14 cellular contexts compared by ENCODE assay signal in genomic region chr19:41616785-41617621, GRCh38. TPM values are rescaled to one million over a fixed set of nuclear protein-coding genes. Genes with fewer than 3 reads are reported as not detected.
A peak's percentile ranks its signal among the peaks of the same experiment; 100 is the strongest.
DNase-seq lines count a peak whose midpoint lies in the region; ATAC-seq, FAIRE-seq and TF ChIP-seq lines count a peak whose summit lies in the region.
"Had no signal": no experiment of that assay in that cellular context is flagged by ENCODE, and none has a peak within 500 bp of the region (broad histone marks: within the 10 kb centered on the region; RNA-seq: fewer than 3 reads in every experiment).

No MANE protein-coding gene starts in this region.

- no peaks in the 10 kb centered on the region for H3K36me3 ChIP-seq in HEK293 (ENCODE audit: control insufficient read depth in 2 of 2, insufficient read depth in 1 of 2, low read length in 2 of 2)
- no peaks in the 10 kb centered on the region for H3K36me3 ChIP-seq in sigmoid colon
- H3K36me3 ChIP-seq: lower lobe of right lung had no signal

- POLR2A ChIA-PET in A549 (lab: Yijun Ruan, JAX) = no interaction called here
- POLR2A ChIA-PET in HEK293 (lab: Yijun Ruan, JAX) = no interaction called here
- POLR2A ChIA-PET in RWPE1 (lab: Yijun Ruan, JAX; ENCODE audit: low non-redundant PET) = no interaction called here

- intact Hi-C loops in sigmoid colon (cut with DNase I) = no loop called here

- TF ChIP-seq EP300 in A549 (IDR thresholded peaks at IDR 0.05) = no peak
- no peak for TF ChIP-seq EP300 in sigmoid colon (IDR thresholded peaks at IDR 0.05)

- H3K4me2 ChIP-seq in A549 = no peak overlapping the region

- TF ChIP-seq CTCF in A549 (IDR thresholded peaks at IDR 0.05) (no peak), HEK293 (tag by site-specific recombination; IDR thresholded peaks at IDR 0.05) (no peak), RWPE1 (conservative IDR thresholded peaks at IDR 0.05; ENCODE audit: low read depth) (no peak), fibroblast of villous mesenchyme (IDR thresholded peaks at IDR 0.05; ENCODE audit: insufficient read depth, low read depth, low read length) (no peak), sigmoid colon (IDR thresholded peaks at IDR 0.05) (no peak)

- ATAC-seq in A549 = peak; percentile 44 to 63; a peak in 5 of 6 replicates
- ATAC-seq: activated T-cell treated with anti-CD3 and anti-CD28 coated beads, Interleukin-2, amount 50 U/mL, for 72 hours; CD8-positive, alpha-beta T cell; lower lobe of right lung; stimulated activated naive CD8-positive, alpha-beta T cell treated with anti-CD3 and anti-CD28 coated beads, Interleukin-15, amount 100 ng/mL, for 72 hours had no signal

- H3K27me3 ChIP-seq in sigmoid colon = peaks cover 0 to 16% (median 0%) of the 10 kb centered on the region in 3 donors

- H3K27ac ChIP-seq in A549 = no peak overlapping the region
- H3K27ac ChIP-seq in HEK293 (ENCODE audit: extremely low read depth, low read depth, low read length) = no peak overlapping the region
- H3K27ac ChIP-seq in RWPE1 = no peak overlapping the region
- H3K27ac ChIP-seq in sigmoid colon = no peak overlapping the region
- H3K27ac ChIP-seq: lower lobe of right lung, skin epidermis had no signal

- CTCF ChIA-PET in A549 (lab: Yijun Ruan, JAX) (interaction anchor here (0.6 to 7.1 kb wide), 13 partner anchors 13 to 1867 kb away, joined by 3 to 81 read pairs (median 3); partner anchors contain the start of gene CEACAM6), HEK293 (lab: Yijun Ruan, JAX) (interaction anchor here (0.6 to 2.2 kb wide), 4 partner anchors 17 to 452 kb away, joined by 3 to 10 read pairs (median 4); no protein-coding TSS in a partner anchor), RWPE1 (lab: Yijun Ruan, JAX) (interaction anchor here (1.3 to 1.8 kb wide), 2 partner anchors 46 to 90 kb away, joined by 3 to 4 read pairs; no protein-coding TSS in a partner anchor)

- no peak for TF ChIP-seq POLR2A in A549 (IDR thresholded peaks at IDR 0.05; ENCODE audit: low read length)
- TF ChIP-seq POLR2A in sigmoid colon (IDR thresholded peaks at IDR 0.05) = no peak

- H3K4me3 ChIP-seq in A549 = no peak overlapping the region
- H3K4me3 ChIP-seq in HEK293 (ENCODE audit: low read depth, low read length) = no peak overlapping the region
- no peak overlapping the region for H3K4me3 ChIP-seq in fibroblast of villous mesenchyme (ENCODE audit: low read depth, low read length)
- no peak overlapping the region for H3K4me3 ChIP-seq in sigmoid colon
- H3K4me3 ChIP-seq: lower lobe of right lung, skin epidermis had no signal

- DNase-seq in A549 (ENCODE audit: low read depth in 1 of 2, low spot score in 1 of 2) (peak; percentile 44 to 49), RWPE1 (ENCODE audit: low spot score) (peak; percentile 34), fibroblast of villous mesenchyme (ENCODE audit: low read depth) (peak; percentile 4), NCI-H82 treated with DMSO at 0.1 percent for 48 hours (lab: John Stamatoyannopoulos, UW; ENCODE audit: unreplicated experiment) (no peak), sigmoid colon (no peak), NCI-H2107 treated with DMSO at 0.1 percent for 48 hours (lab: John Stamatoyannopoulos, UW; ENCODE audit: unreplicated experiment) (no peak), UCSD-AML1 (lab: John Stamatoyannopoulos, UW; ENCODE audit: unreplicated experiment) (no peak)
- DNase-seq: activated T-cell treated with anti-CD3 and anti-CD28 coated beads, Interleukin-2, amount 50 U/mL, for 72 hours; lower lobe of right lung; NCI-H1048; stimulated activated naive CD8-positive, alpha-beta T cell treated with anti-CD3 and anti-CD28 coated beads, Interleukin-15, amount 100 ng/mL, for 72 hours had no signal

- WGBS in A549 (ENCODE audit: missing lambda C conversion rate) = 13% methylated on average over 9 of the region's 9 CpGs
- WGBS in sigmoid colon, 2 donors = 42 to 51% methylated on average over 9 of the region's 9 CpGs

- no peaks in the 10 kb centered on the region for H3K4me1 ChIP-seq in A549
- H3K4me1 ChIP-seq in HEK293 (ENCODE audit: control insufficient read depth, insufficient read depth, low read length) = no peaks in the 10 kb centered on the region
- H3K4me1 ChIP-seq in sigmoid colon = no peaks in the 10 kb centered on the region
- H3K4me1 ChIP-seq: lower lobe of right lung had no signal

- peak; percentile 97 for FAIRE-seq in A549 (lab: Jason Lieb, UNC)

- H3K9me3 ChIP-seq in A549 (no peaks in the 10 kb centered on the region), HEK293 (ENCODE audit: control insufficient read depth, insufficient read depth, low read depth, low read length) (no peaks in the 10 kb centered on the region), sigmoid colon (no peaks in the 10 kb centered on the region)
- H3K9me3 ChIP-seq: lower lobe of right lung had no signal

- TF ChIP-seq RAD21 in A549 (conservative IDR thresholded peaks at IDR 0.05 in 1 of 2, IDR thresholded peaks at IDR 0.05 in 1 of 2) = no peak

TF ChIP-seq in A549, 52 proteins besides CTCF, POLR2A, EP300 and RAD21 (continues in another document):
- no peak for TF ChIP-seq POLR2AphosphoS2 (conservative IDR thresholded peaks at IDR 0.05; ENCODE audit: low read length)
- no peak for TF ChIP-seq ZFP36 (IDR thresholded peaks at IDR 0.05; ENCODE audit: borderline replicate concordance, partially characterized antibody)
- no peak for TF ChIP-seq EHF (CRISPR knock-in tag; IDR thresholded peaks at IDR 0.05)
- no peak for TF ChIP-seq GATA3 (IDR thresholded peaks at IDR 0.05; ENCODE audit: borderline replicate concordance)
- no peak for TF ChIP-seq NFE2L2 (conservative IDR thresholded peaks at IDR 0.05; ENCODE audit: low read length)
- no peak for TF ChIP-seq FOSL2 (IDR thresholded peaks at IDR 0.05)
- TF ChIP-seq FOSL2 (CRISPR knock-in tag; IDR thresholded peaks at IDR 0.05) = no peak
- TF ChIP-seq RARB (CRISPR knock-in tag; IDR thresholded peaks at IDR 0.05) = no peak
- TF ChIP-seq RFX5 (IDR thresholded peaks at IDR 0.05) = no peak
- no peak for TF ChIP-seq MYC (IDR thresholded peaks at IDR 0.05; ENCODE audit: borderline replicate concordance, low read length)
- TF ChIP-seq RCOR1 (IDR thresholded peaks at IDR 0.05; ENCODE audit: low read depth, low read length) = no peak
- TF ChIP-seq EHMT2 (IDR thresholded peaks at IDR 0.05; ENCODE audit: low read depth) = peak; percentile 92
- no peak for TF ChIP-seq ZNF302 (CRISPR knock-in tag; IDR thresholded peaks at IDR 0.05)

TF ChIP-seq in HEK293, 187 proteins besides CTCF, POLR2A, EP300 and RAD21:
- TF ChIP-seq HOXC10 (CRISPR knock-in tag; IDR thresholded peaks at IDR 0.05) (no peak), REST (tag by site-specific recombination; IDR thresholded peaks at IDR 0.05) (peak; percentile 96)

RNA-seq across cellular contexts. Expression of gene CEACAM4, which starts 9.9 kb away (rescaled TPM):
- polyA plus RNA-seq in A549 (2011; rRNA removed) = not detected in 2 replicates
- not detected in 2 replicates for polyA plus RNA-seq in A549 (2012; cell fraction: cytosol; rRNA removed)
- not detected in 2 replicates for polyA plus RNA-seq in A549 (2012; cell fraction: nucleus; rRNA removed)
- not detected in 3 replicates for polyA plus RNA-seq in A549 (2017; fragmentation: RNase III; extraction: RNeasy Plus Mini Kit Qiagen cat#74134 plus additional on column Dnase treatment)
- not detected in 2 replicates for polyA minus RNA-seq in A549 (2011; rRNA and poly(A)+ RNA removed)
- not detected in 2 replicates for total RNA-seq in fibroblast of villous mesenchyme
- 1 to 10 TPM in 2 of 4 donors, not detected in 2; 1.9 to 3.6 TPM for total RNA-seq in sigmoid colon
- 1 to 10 TPM in 1 of 3 donors, not detected in 2; 1.6 TPM for polyA plus RNA-seq in sigmoid colon
- total RNA-seq: activated T-cell treated with anti-CD3 and anti-CD28 coated beads, Interleukin-2, amount 50 U/mL, for 72 hours; CD8-positive, alpha-beta T cell had no signal

RNA-seq across cellular contexts. Expression of gene CEACAM21, which starts 41.0 kb away (rescaled TPM):
- polyA plus RNA-seq in A549 (2011; rRNA removed) (not detected in 2 replicates), A549 (2017; fragmentation: RNase III; extraction: RNeasy Plus Mini Kit Qiagen cat#74134 plus additional on column Dnase treatment) (not detected in 3 replicates), sigmoid colon (10 to 100 TPM in 1 of 3 donors, not detected in 2; 11.9 TPM)
- not detected in 2 replicates for polyA plus RNA-seq in A549 (2012; cell fraction: cytosol; rRNA removed)
- not detected in 2 replicates for polyA plus RNA-seq in A549 (2012; cell fraction: nucleus; rRNA removed)
- polyA minus RNA-seq in A549 (2011; rRNA and poly(A)+ RNA removed) = not detected in 2 replicates
- total RNA-seq in fibroblast of villous mesenchyme (not detected in 2 replicates), sigmoid colon (1 to 10 TPM in 3 of 4 donors, not detected in 1; 1.5 to 4.3 (median 2.2) TPM)

Comparison
In these comparisons a context has a peak if more than half of its experiments do, and no peak if none do; other contexts are left out.
1. DNase-seq: peak in A549 (2 of 2), RWPE1 (single experiment) and fibroblast of villous mesenchyme (single experiment); none in NCI-H82 treated with DMSO at 0.1 percent for 48 hours (single experiment), sigmoid colon (single experiment), NCI-H2107 treated with DMSO at 0.1 percent for 48 hours (single experiment) and UCSD-AML1 (single experiment).
2. Of the 5 proteins assayed by ChIP-seq in both HEK293 and A549: peak only in HEK293: none; only in A549: none; in both: REST; in neither: 4.